22 cellular contexts compared by ENCODE assay signal in genomic region chr14:95440496-95440895, GRCh38.
A peak's percentile ranks its signal among the peaks of the same experiment; 100 is the strongest.
DNase-seq lines count a peak whose midpoint lies in the region; ATAC-seq and TF ChIP-seq lines count a peak whose summit lies in the region.
"Had no signal": no experiment of that assay in that cellular context is flagged by ENCODE, and none has a peak within 500 bp of the region (broad histone marks: within the 10 kb centered on the region; RNA-seq: fewer than 3 reads in every experiment).

No MANE protein-coding gene starts in this region.

- H3K36me3 Mint-ChIP-seq in nephron (ENCODE audit: low read depth) (no peaks in the 10 kb centered on the region), WTC11 (no peaks in the 10 kb centered on the region)
- peaks cover 66% of the 10 kb centered on the region for H3K36me3 Mint-ChIP-seq in T-helper 2 cell treated with Interferon-gamma antibody and Interleukin-4, amounts not matched to agents 5 μg/mL and 100 μg/mL, for 36 hours (ENCODE audit: low read depth)

- H3K27me3 ChIP-seq in BLaER1 = no peaks in the 10 kb centered on the region
- H3K27me3 ChIP-seq in SK-N-SH (ENCODE audit: insufficient read depth) = no peaks in the 10 kb centered on the region
- H3K27me3 ChIP-seq: Peyer's patch, SJCRH30 had no signal

- H3K4me1 Mint-ChIP-seq in nephron = no peaks in the 10 kb centered on the region
- peaks cover 2% of the 10 kb centered on the region for H3K4me1 Mint-ChIP-seq in T-helper 2 cell treated with Interferon-gamma antibody and Interleukin-4, amounts not matched to agents 5 μg/mL and 100 μg/mL, for 36 hours (ENCODE audit: low read depth)
- H3K4me1 Mint-ChIP-seq in WTC11 = no peaks in the 10 kb centered on the region
- H3K4me1 Mint-ChIP-seq: CD14-positive monocyte had no signal

- H3K4me2 ChIP-seq in BLaER1 (peak overlapping the region; percentile 90), SK-N-SH (peak overlapping the region; percentile 49; the same call in 1 of the 2 replicates)

- TF ChIP-seq EP300 in SK-N-SH (IDR thresholded peaks at IDR 0.05; ENCODE audit: borderline replicate concordance in 1 of 2, low read depth in 1 of 2, low read length in 1 of 2) = peak; percentile 28 to 80; a peak in 3 of 4 replicates

- no peak for ATAC-seq in WTC11
- ATAC-seq: HCT116, K562 had no signal

- H3K9ac ChIP-seq in BLaER1 = peak overlapping the region; percentile 67
- H3K9ac ChIP-seq in SK-N-SH = no peak overlapping the region

- DNase-seq in SK-N-SH (peak; percentile 82), fibroblast of peridontal ligament (ENCODE audit: extremely low read depth) (peak; percentile 29), SIG-M5 (lab: John Stamatoyannopoulos, UW) (no peak), WTC11 (ENCODE audit: low spot score) (no peak), hepatic stellate cell (ENCODE audit: low spot score) (no peak)
- no peak for DNase-seq in T-helper 2 cell treated with Interferon-gamma antibody and Interleukin-4, amounts not matched to agents 5 μg/mL and 100 μg/mL, for 36 hours (ENCODE audit: low spot score)
- DNase-seq: 8988T, DMS53, GF-D8, NCI-H1092, NCI-H1436, NCI-H187 treated with DMSO at 0.1 percent for 48 hours, NCI-H345, NCI-H524 treated with DMSO at 0.1 percent for 48 hours, NCI-H82, Peyer's patch, SJCRH30 had no signal

- CTCF ChIA-PET in SK-N-SH (lab: Yijun Ruan, JAX) (interaction anchor here (0.7 to 10.5 kb wide), 9 partner anchors 8 to 750 kb away, joined by 3 to 254 read pairs (median 6); partner anchors contain the start of genes GLRX5 and SYNE3), WTC11 (lab: Charles Lee) (interaction anchor here (0.9 to 5.5 kb wide), 5 partner anchors 8 to 87 kb away, joined by 3 to 104 read pairs (median 6); partner anchors contain the start of gene SYNE3)

- 29% methylated on average over 5 of the region's 5 CpGs for WGBS in SK-N-SH (ENCODE audit: low lambda C conversion rate)

- H3K9me3 ChIP-seq in BLaER1 (no peaks in the 10 kb centered on the region), SK-N-SH (0 out of 2 replicates have a peak, but pooled peaks cover 3% of the 10 kb centered on the region)
- H3K9me3 ChIP-seq: Peyer's patch, SJCRH30 had no signal

- no peak overlapping the region for H3K4me3 ChIP-seq in BLaER1
- no peak overlapping the region for H3K4me3 ChIP-seq in SK-N-SH (ENCODE audit: low read depth in 2 of 2, low read length in 1 of 2)
- H3K4me3 ChIP-seq: K562, Peyer's patch, SJCRH30 had no signal

- peaks cover 8% of the 10 kb centered on the region for H3F3A ChIP-seq in SK-N-SH (replicated peaks; ENCODE audit: insufficient read depth)

- TF ChIP-seq CTCF in SK-N-SH (IDR thresholded peaks at IDR 0.05) (no peak), nephron (IDR thresholded peaks at IDR 0.05; ENCODE audit: unreplicated experiment in 3 of 3) (no peak), WTC11 (IDR thresholded peaks at IDR 0.05) (no peak)

- H3K27ac Mint-ChIP-seq in nephron = peak overlapping the region in 2 of 3 experiments; percentile 52 to 77
- H3K27ac Mint-ChIP-seq in T-helper 2 cell treated with Interferon-gamma antibody and Interleukin-4, amounts not matched to agents 5 μg/mL and 100 μg/mL, for 36 hours = no peak overlapping the region
- H3K27ac Mint-ChIP-seq in WTC11 = no peak overlapping the region

- H3K4me3 Mint-ChIP-seq in nephron (no peak overlapping the region), WTC11 (no peak overlapping the region)
- H3K4me3 Mint-ChIP-seq in T-helper 2 cell treated with Interferon-gamma antibody and Interleukin-4, amounts not matched to agents 5 μg/mL and 100 μg/mL, for 36 hours = no peak overlapping the region
- H3K4me3 Mint-ChIP-seq: CD14-positive monocyte had no signal

- no peak overlapping the region for H2AFZ ChIP-seq in SK-N-SH (ENCODE audit: low read depth)

- H3K9me3 Mint-ChIP-seq in nephron (no peaks in the 10 kb centered on the region), WTC11 (peaks cover 3% of the 10 kb centered on the region; the same call in 1 of the 2 replicates)
- no peaks in the 10 kb centered on the region for H3K9me3 Mint-ChIP-seq in T-helper 2 cell treated with Interferon-gamma antibody and Interleukin-4, amounts not matched to agents 5 μg/mL and 100 μg/mL, for 36 hours

- H3K79me2 ChIP-seq in SK-N-SH (ENCODE audit: insufficient read depth) = no peaks in the 10 kb centered on the region

- TF ChIP-seq RAD21 in SK-N-SH (IDR thresholded peaks at IDR 0.05; ENCODE audit: low read length) = no peak

- H3K4me1 ChIP-seq in BLaER1 (peaks cover 99% of the 10 kb centered on the region), SK-N-SH (ENCODE audit: control insufficient read depth in 1 of 2, insufficient read depth in 2 of 2, low read depth in 1 of 2, low read length in 1 of 2) (peaks cover 4 to 39% of the 10 kb centered on the region in 2 experiments; a peak in 3 of 4 replicates)
- H3K4me1 ChIP-seq: SJCRH30 had no signal

- peaks cover 88% of the 10 kb centered on the region for H3K36me3 ChIP-seq in BLaER1
- H3K36me3 ChIP-seq in SK-N-SH (replicated peaks in 1 of 2; ENCODE audit: control insufficient read depth in 1 of 2, insufficient read depth in 2 of 2, low read length in 1 of 2) = peaks cover 0 to 3% of the 10 kb centered on the region in 2 experiments

- no peaks in the 10 kb centered on the region for H3K9me2 ChIP-seq in SK-N-SH

- peak overlapping the region; percentile 86 for H3K27ac ChIP-seq in BLaER1
- H3K27ac ChIP-seq in SK-N-SH (ENCODE audit: low read depth in 2 of 2, low read length in 1 of 2) = peak overlapping the region; percentile 69 to 79; a peak in 3 of 4 replicates
- H3K27ac ChIP-seq: Peyer's patch, SJCRH30 had no signal

- POLR2A ChIA-PET in SK-N-SH (lab: Yijun Ruan, JAX) = interaction anchor here (0.9 to 1.5 kb wide), 5 partner anchors 68 to 283 kb away, joined by 3 to 5 read pairs (median 3); partner anchors contain the start of gene GLRX5
- POLR2A ChIA-PET in WTC11 (lab: Charles Lee) = interaction anchor here (0.7 kb wide), 1 partner anchor 53 kb away, joined by 3 read pairs; no protein-coding TSS in a partner anchor

- H3K27me3 Mint-ChIP-seq in nephron (ENCODE audit: low read depth) (peaks cover 10% of the 10 kb centered on the region), WTC11 (ENCODE audit: low read depth) (no peaks in the 10 kb centered on the region)
- H3K27me3 Mint-ChIP-seq in T-helper 2 cell treated with Interferon-gamma antibody and Interleukin-4, amounts not matched to agents 5 μg/mL and 100 μg/mL, for 36 hours (ENCODE audit: low read depth) = no peaks in the 10 kb centered on the region

- peaks cover 26% of the 10 kb centered on the region; the same call in 1 of the 2 replicates for H4K20me1 ChIP-seq in BLaER1
- no peaks in the 10 kb centered on the region for H4K20me1 ChIP-seq in SK-N-SH (ENCODE audit: insufficient read depth)

TF ChIP-seq in SK-N-SH, 30 proteins besides CTCF, POLR2A, EP300 and RAD21 (continues in another document):
- no peak for TF ChIP-seq FOXJ3 (CRISPR knock-in tag; IDR thresholded peaks at IDR 0.05)
- TF ChIP-seq POLR2AphosphoS5 (IDR thresholded peaks at IDR 0.05; ENCODE audit: low read depth, low read length) = peak; percentile 53; the same call in 1 of the 2 replicates
- no peak for TF ChIP-seq RFX5 (IDR thresholded peaks at IDR 0.05; ENCODE audit: low read length)
- no peak for TF ChIP-seq YY1 (IDR thresholded peaks at IDR 0.05; ENCODE audit: low read depth)
- 0 out of 2 replicates have a peak, but pooled peaks have one; percentile 21 for TF ChIP-seq GATA2 (CRISPR knock-in tag; IDR thresholded peaks at IDR 0.05)
- no peak for TF ChIP-seq USF1 (IDR thresholded peaks at IDR 0.05; ENCODE audit: borderline replicate concordance, low read depth)
- TF ChIP-seq TEAD4 (IDR thresholded peaks at IDR 0.05; ENCODE audit: borderline replicate concordance, insufficient read depth) = no peak
- TF ChIP-seq TCF12 (IDR thresholded peaks at IDR 0.05) = peak; percentile 95
- no peak for TF ChIP-seq GABPA (IDR thresholded peaks at IDR 0.05; ENCODE audit: low read depth)
- no peak for TF ChIP-seq FOXM1 (IDR thresholded peaks at IDR 0.05; ENCODE audit: low read depth)
- no peak for TF ChIP-seq FOSL2 (IDR thresholded peaks at IDR 0.05; ENCODE audit: borderline replicate concordance, low read depth)

TF ChIP-seq in WTC11, 78 proteins besides CTCF, POLR2A, EP300 and RAD21 (continues in another document):
- TF ChIP-seq NR2C2 (CRISPR knock-in tag; IDR thresholded peaks at IDR 0.05) = no peak
- TF ChIP-seq TCF7 (CRISPR knock-in tag; IDR thresholded peaks at IDR 0.05; ENCODE audit: low read depth) = no peak
- TF ChIP-seq SMAD4 (CRISPR knock-in tag; IDR thresholded peaks at IDR 0.05) = no peak
- no peak for TF ChIP-seq GRHL2 (CRISPR knock-in tag; IDR thresholded peaks at IDR 0.05; ENCODE audit: insufficient replicate concordance, severe bottlenecking)
- no peak for TF ChIP-seq STAT6 (CRISPR knock-in tag; conservative IDR thresholded peaks at IDR 0.05; ENCODE audit: low read depth)
- TF ChIP-seq E2F4 (CRISPR knock-in tag; IDR thresholded peaks at IDR 0.05; ENCODE audit: borderline replicate concordance, low read depth) = no peak

Comparison
In these comparisons a context has a peak if more than half of its experiments do, and no peak if none do; other contexts are left out.
1. DNase-seq: peak in SK-N-SH (single experiment) and fibroblast of peridontal ligament (single experiment); none in T-helper 2 cell treated with Interferon-gamma antibody and Interleukin-4, amounts not matched to agents 5 μg/mL and 100 μg/mL, for 36 hours (single experiment), SIG-M5 (single experiment), WTC11 (single experiment) and hepatic stellate cell (single experiment).
2. H3K27ac Mint-ChIP-seq: peak in nephron (2 of 3); none in T-helper 2 cell treated with Interferon-gamma antibody and Interleukin-4, amounts not matched to agents 5 μg/mL and 100 μg/mL, for 36 hours (single experiment) and WTC11 (single experiment).